11 cellular contexts compared by ENCODE assay signal in genomic region chr5:180813418-180813817, GRCh38. TPM values are rescaled to one million over a fixed set of nuclear protein-coding genes. Genes with fewer than 3 reads are reported as not detected.
DNase-seq lines count a peak whose midpoint lies in the region; ATAC-seq and TF ChIP-seq lines count a peak whose summit lies in the region.
"Had no signal": no experiment of that assay in that cellular context is flagged by ENCODE, and none has a peak within 500 bp of the region (broad histone marks: within the 10 kb centered on the region; RNA-seq: fewer than 3 reads in every experiment).

No MANE protein-coding gene starts in this region.

- H3K9me3 ChIP-seq in DOHH2 (ENCODE audit: control insufficient read depth, insufficient read depth, low read length) = no peaks in the 10 kb centered on the region
- H3K9me3 ChIP-seq: ovary had no signal

- peaks cover 15% of the 10 kb centered on the region for H3F3A ChIP-seq in DOHH2 (ENCODE audit: control insufficient read depth, insufficient read depth)

- H3K4me3 ChIP-seq in DOHH2 (ENCODE audit: low read length) = peak overlapping the region; percentile 57
- H3K4me3 ChIP-seq: ovary had no signal

- DNase-seq in T-cell = no peak
- no peak for DNase-seq in mesothelial cell of epicardium (ENCODE audit: low spot score in 2 of 2, unreplicated experiment in 2 of 2)
- DNase-seq in NCI-H510A (lab: John Stamatoyannopoulos, UW) = no peak
- DNase-seq in GM19238 (ENCODE audit: insufficient read length, low spot score) = no peak
- DNase-seq in KG1 (lab: John Stamatoyannopoulos, UW) = no peak
- DNase-seq in COR-L47 (lab: John Stamatoyannopoulos, UW) = no peak
- DNase-seq: central memory CD4-positive, alpha-beta T cell; ovary had no signal

- peaks cover 78% of the 10 kb centered on the region for H3K4me1 ChIP-seq in DOHH2 (ENCODE audit: control insufficient read depth, low read length)

- CTCF ChIA-PET in T-cell (lab: Charles Lee) = interaction anchor here in 1 of 2 donors (0.6 to 1.9 kb wide), 3 partner anchors 17 to 358 kb away, joined by 3 to 9 read pairs (median 4); no protein-coding TSS in a partner anchor

- no peaks in the 10 kb centered on the region for H4K20me1 ChIP-seq in DOHH2 (ENCODE audit: control insufficient read depth, insufficient read depth, low read depth, low read length)

- POLR2A ChIA-PET in T-cell (lab: Charles Lee) = interaction anchor here in 1 of 2 donors (1.9 kb wide), 1 partner anchor 17 kb away, joined by 7 read pairs; no protein-coding TSS in a partner anchor

- peaks cover 7% of the 10 kb centered on the region for H3K36me3 ChIP-seq in DOHH2 (ENCODE audit: control insufficient read depth, low read length)
- H3K36me3 ChIP-seq: ovary had no signal

- H3K36me3 Mint-ChIP-seq in T-cell (no peaks in the 10 kb centered on the region), mesothelial cell of epicardium (no peaks in the 10 kb centered on the region)

- H3K79me2 ChIP-seq in DOHH2 (ENCODE audit: control insufficient read depth, low read length) = peaks cover 29% of the 10 kb centered on the region

- H3K27me3 Mint-ChIP-seq in T-cell = no peaks in the 10 kb centered on the region
- no peaks in the 10 kb centered on the region for H3K27me3 Mint-ChIP-seq in mesothelial cell of epicardium (ENCODE audit: low read depth)

- H3K4me1 Mint-ChIP-seq in T-cell (peaks cover 59 to 70% (median 64%) of the 10 kb centered on the region in 3 donors), mesothelial cell of epicardium (peaks cover 69% of the 10 kb centered on the region)

- TF ChIP-seq CTCF in 22Rv1 (IDR thresholded peaks at IDR 0.05) = peak; percentile 20; the same call in 1 of the 2 replicates
- TF ChIP-seq CTCF in DOHH2 (IDR thresholded peaks at IDR 0.05; ENCODE audit: low read depth, low read length, poor library complexity, severe bottlenecking) = peak; percentile 62
- TF ChIP-seq CTCF in mesothelial cell of epicardium (IDR thresholded peaks at IDR 0.05; ENCODE audit: unreplicated experiment) = no peak

- no peaks in the 10 kb centered on the region for H3K9me2 ChIP-seq in DOHH2 (replicated peaks; ENCODE audit: control insufficient read depth, low read length)

- H3K27ac ChIP-seq in 22Rv1 (no peak overlapping the region), DOHH2 (ENCODE audit: low read depth, low read length) (no peak overlapping the region)
- H3K27ac ChIP-seq: ovary had no signal

- H3K27ac Mint-ChIP-seq in T-cell (peak overlapping the region; percentile 79 to 85), mesothelial cell of epicardium (peak overlapping the region; percentile 73)

- H3K4me3 Mint-ChIP-seq in T-cell = peak overlapping the region in 1 of 3 donors; percentile 83
- H3K4me3 Mint-ChIP-seq in mesothelial cell of epicardium = no peak overlapping the region

- H3K9me3 Mint-ChIP-seq in T-cell (no peaks in the 10 kb centered on the region), mesothelial cell of epicardium (no peaks in the 10 kb centered on the region)

- ATAC-seq in T-cell (replicated peaks in 1 of 4) = no peak
- ATAC-seq: Panc1 had no signal

- H3K27me3 ChIP-seq in DOHH2 (ENCODE audit: control insufficient read depth, low read length) = no peaks in the 10 kb centered on the region
- H3K27me3 ChIP-seq: ovary had no signal

- H3K4me2 ChIP-seq in DOHH2 (ENCODE audit: low read length) = peak overlapping the region; percentile 59

RNA-seq across cellular contexts. Expression of gene MGAT1, which starts 10.8 kb away (rescaled TPM):
- total RNA-seq in T-cell = 100 to 1,000 TPM in 3 of 5 donors, 10 to 100 TPM in 2; 83.1 to 198 (median 145) TPM
- 91.4 to 93.8 TPM (median 92.3 TPM) in 3 replicates for total RNA-seq in mesothelial cell of epicardium

RNA-seq across cellular contexts. Expression of gene ZFP62, which starts 47.7 kb away (rescaled TPM):
- 10 to 100 TPM; 26.9 to 61.7 (median 54.9) TPM for total RNA-seq in T-cell
- total RNA-seq in mesothelial cell of epicardium = 48.4 to 49.8 TPM (median 48.9 TPM) in 3 replicates
